Comparison of ENCODE assay signal across 7 cellular contexts in the genomic region with DNA sequence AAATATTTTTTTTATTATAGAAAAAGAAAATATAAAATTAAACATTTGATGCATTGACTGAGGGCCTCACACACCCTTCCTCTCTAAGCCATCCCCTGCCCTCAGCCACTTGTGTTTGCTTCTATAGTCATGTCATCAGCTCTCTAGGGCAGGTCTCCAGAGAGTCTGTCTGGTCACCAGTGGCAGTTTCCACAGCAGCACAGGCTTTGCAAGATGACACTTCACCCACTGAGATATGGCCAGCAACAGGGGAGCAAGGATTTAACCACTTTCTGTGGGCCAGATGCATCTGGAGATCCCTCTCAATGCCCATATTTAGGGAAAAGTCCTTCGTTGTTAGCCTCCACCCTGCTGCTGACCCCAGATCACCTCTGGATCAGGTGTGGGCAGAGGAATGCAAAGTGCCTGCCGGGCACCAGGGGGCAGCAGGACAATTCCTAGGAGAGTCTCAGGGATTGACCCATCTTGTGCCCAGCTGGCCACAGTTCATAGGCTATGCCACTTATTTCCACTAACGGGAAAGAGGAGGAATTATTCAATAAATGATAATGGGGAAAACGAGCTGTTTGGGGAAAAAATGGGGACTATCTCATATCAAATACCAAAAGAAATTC. TPM values are rescaled to one million over a fixed set of nuclear protein-coding genes. Genes with fewer than 3 reads are reported as not detected.
DNase-seq lines count a peak whose midpoint lies in the region; ATAC-seq and TF ChIP-seq lines count a peak whose summit lies in the region.

No MANE protein-coding gene starts in this region.

- H3K79me2 ChIP-seq in DOHH2 (ENCODE audit: control insufficient read depth, low read length), result peaks cover 61% of the 10 kb centered on the region

- no peak for TF ChIP-seq EP300 in Ishikawa (IDR thresholded peaks at IDR 0.05; ENCODE audit: borderline replicate concordance)

- peaks cover 31% of the 10 kb centered on the region for H3K4me1 Mint-ChIP-seq in activated naive CD8-positive, alpha-beta T cell treated with anti-CD3 and anti-CD28 coated beads for 36 hours

- no peak for ATAC-seq in HG03469 (IDR thresholded peaks at IDR 0.05; ENCODE audit: unreplicated experiment)

- H3K27ac ChIP-seq in DOHH2 (ENCODE audit: low read depth, low read length) (no peak overlapping the region), uterus (no peak overlapping the region)

- H3K36me3 Mint-ChIP-seq in activated naive CD8-positive, alpha-beta T cell treated with anti-CD3 and anti-CD28 coated beads for 36 hours, result peaks cover 18% of the 10 kb centered on the region

- TF ChIP-seq POLR2A in uterus (IDR thresholded peaks at IDR 0.05), result no peak

- intact Hi-C loops in uterus (cut with DNase I; ENCODE audit: low total_unique reads), result no loop called here

- no peak overlapping the region for H3K4me3 Mint-ChIP-seq in activated naive CD8-positive, alpha-beta T cell treated with anti-CD3 and anti-CD28 coated beads for 36 hours

- H3K4me3 ChIP-seq in DOHH2 (ENCODE audit: low read length) (no peak overlapping the region), uterus (no peak overlapping the region)

- TF ChIP-seq RAD21 in Ishikawa (IDR thresholded peaks at IDR 0.05; ENCODE audit: low read depth), result peak; percentile 89

- no peak overlapping the region for H3K4me2 ChIP-seq in DOHH2 (ENCODE audit: low read length)

- no peaks in the 10 kb centered on the region for H3K9me3 ChIP-seq in DOHH2 (ENCODE audit: control insufficient read depth, insufficient read depth, low read length)
- no peaks in the 10 kb centered on the region for H3K9me3 ChIP-seq in uterus

- no peaks in the 10 kb centered on the region for H3K9me3 Mint-ChIP-seq in activated naive CD8-positive, alpha-beta T cell treated with anti-CD3 and anti-CD28 coated beads for 36 hours

- DNase-seq in activated naive CD8-positive, alpha-beta T cell treated with anti-CD3 and anti-CD28 coated beads for 36 hours, result peak; percentile 6
- DNase-seq in iPS-NIHi11 (ENCODE audit: low spot score), result peak; percentile 81
- no peak for DNase-seq in uterus
- DNase-seq in HK-2 (ENCODE audit: unreplicated experiment), result no peak

- no peaks in the 10 kb centered on the region for H4K20me1 ChIP-seq in DOHH2 (ENCODE audit: control insufficient read depth, insufficient read depth, low read depth, low read length)

- H3K36me3 ChIP-seq in DOHH2 (ENCODE audit: control insufficient read depth, low read length) (no peaks in the 10 kb centered on the region), uterus (no peaks in the 10 kb centered on the region)

- peaks cover 22% of the 10 kb centered on the region for H3K4me1 ChIP-seq in DOHH2 (ENCODE audit: control insufficient read depth, low read length)
- no peaks in the 10 kb centered on the region for H3K4me1 ChIP-seq in uterus

- no peaks in the 10 kb centered on the region for H3K27me3 ChIP-seq in DOHH2 (ENCODE audit: control insufficient read depth, low read length)
- no peaks in the 10 kb centered on the region for H3K27me3 ChIP-seq in uterus

- no peak overlapping the region for H3K27ac Mint-ChIP-seq in activated naive CD8-positive, alpha-beta T cell treated with anti-CD3 and anti-CD28 coated beads for 36 hours

- TF ChIP-seq CTCF in DOHH2 (IDR thresholded peaks at IDR 0.05; ENCODE audit: low read depth, low read length, poor library complexity, severe bottlenecking), result peak; percentile 72
- peak; percentile 25 to 54 (median 42) for TF ChIP-seq CTCF in uterus (IDR thresholded peaks at IDR 0.05)

- no peaks in the 10 kb centered on the region for H3K27me3 Mint-ChIP-seq in activated naive CD8-positive, alpha-beta T cell treated with anti-CD3 and anti-CD28 coated beads for 36 hours

- 0 out of 2 replicates have a peak, but pooled peaks cover 5% of the 10 kb centered on the region for H3F3A ChIP-seq in DOHH2 (ENCODE audit: control insufficient read depth, insufficient read depth)

- H3K9me2 ChIP-seq in DOHH2 (replicated peaks; ENCODE audit: control insufficient read depth, low read length), result no peaks in the 10 kb centered on the region

TF ChIP-seq in Ishikawa, 13 proteins besides CTCF, POLR2A, EP300 and RAD21:
- TF ChIP-seq CEBPB (IDR thresholded peaks at IDR 0.05), result no peak
- TF ChIP-seq TCF12 (IDR thresholded peaks at IDR 0.05; ENCODE audit: low read depth), result 0 out of 2 replicates have a peak, but pooled peaks have one; percentile 21
- TF ChIP-seq TEAD4 (IDR thresholded peaks at IDR 0.05), result no peak
- TF ChIP-seq MAX (IDR thresholded peaks at IDR 0.05), result no peak

RNA-seq across cellular contexts. Expression of gene ABCC4, which starts 4.8 kb away (rescaled TPM):
- 10 to 100 TPM; 11.4 to 11.6 TPM for total RNA-seq in activated naive CD8-positive, alpha-beta T cell treated with anti-CD3 and anti-CD28 coated beads for 36 hours
- 10 to 100 TPM; 13.8 to 37.7 (median 25.3) TPM for total RNA-seq in uterus

Comparison
In these comparisons a context has a peak if more than half of its experiments do, and no peak if none do; other contexts are left out.
1. DNase-seq: peak in activated naive CD8-positive, alpha-beta T cell treated with anti-CD3 and anti-CD28 coated beads for 36 hours (single experiment) and iPS-NIHi11 (single experiment); none in uterus (0 of 2) and HK-2 (single experiment).